ENCODE assay signal across 9 cellular contexts in the genomic region with DNA sequence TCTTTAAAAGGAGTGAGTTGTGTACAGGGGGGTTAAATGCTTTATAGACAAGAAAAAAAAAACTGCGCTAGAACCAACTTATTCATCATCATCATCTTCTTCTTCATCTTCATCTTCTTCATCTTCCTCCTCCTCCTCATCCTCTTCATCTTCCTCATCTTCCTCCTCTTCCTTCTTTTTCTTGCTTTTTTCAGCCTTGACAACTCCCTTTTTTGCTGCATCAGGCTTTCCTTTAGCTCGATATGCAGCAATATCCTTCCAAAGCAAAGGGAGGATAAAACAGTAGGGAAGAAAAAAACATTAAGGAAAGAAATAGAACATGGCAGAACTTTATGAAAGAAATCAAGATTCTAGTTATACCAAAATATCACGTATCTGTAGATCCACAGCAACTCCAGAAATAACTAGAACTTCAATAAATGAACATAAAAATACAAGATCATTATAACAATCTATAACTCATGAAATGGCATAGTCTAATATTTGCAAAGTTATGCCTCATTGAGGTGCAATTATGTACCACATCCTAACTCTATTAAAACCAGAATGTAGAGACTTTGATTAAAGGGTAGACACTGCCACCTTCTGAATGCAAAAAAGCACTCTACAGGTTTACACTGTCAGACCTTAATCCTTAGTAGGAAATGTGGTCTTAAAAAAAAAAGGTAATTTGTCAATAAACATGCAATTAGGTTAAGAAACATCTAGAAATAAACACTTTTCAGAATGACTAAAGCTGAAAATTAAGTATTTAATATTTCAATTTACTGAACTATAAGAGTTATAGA. TPM values are rescaled to one million over a fixed set of nuclear protein-coding genes. Genes with fewer than 3 reads are reported as not detected.
DNase-seq lines count a peak whose midpoint lies in the region; FAIRE-seq and TF ChIP-seq lines count a peak whose summit lies in the region.
"Not testable (repeated sequence)": the region's sequence is repeated elsewhere in the genome, so short reads cannot be mapped to it uniquely, and the experiment has no call there.
"Had no signal": no experiment of that assay in that cellular context is flagged by ENCODE, and none has a peak within 500 bp of the region (broad histone marks: within the 10 kb centered on the region; RNA-seq: fewer than 3 reads in every experiment).

No MANE protein-coding gene starts in this region.

- H3K27me3 Mint-ChIP-seq in activated naive CD8-positive, alpha-beta T cell = not testable (repeated sequence)
- peaks cover 16 to 27% (median 18%) of the 10 kb centered on the region in 3 donors for H3K27me3 Mint-ChIP-seq in immature natural killer cell (ENCODE audit: low read depth in 3 of 3)
- peaks cover 22% of the 10 kb centered on the region for H3K27me3 Mint-ChIP-seq in neural crest cell (ENCODE audit: low read depth)

- peak; percentile 50 for TF ChIP-seq CTCF in D721Med (IDR thresholded peaks at IDR 0.05; ENCODE audit: insufficient read depth, missing control alignments)
- TF ChIP-seq CTCF in dorsolateral prefrontal cortex (IDR thresholded peaks at IDR 0.05 in 54 of 56, conservative IDR thresholded peaks at IDR 0.05 in 2 of 56; ENCODE audit: low read depth in 1 of 56, partially characterized antibody in 56 of 56) = peak in 55 of 56 donors; percentile 34 to 76 (median 59)
- not testable (repeated sequence) for TF ChIP-seq CTCF in neural crest cell (conservative IDR thresholded peaks at IDR 0.05)
- TF ChIP-seq CTCF in tibial nerve (IDR thresholded peaks at IDR 0.05) = peak; percentile 31 to 59 (median 44)

- peak overlapping the region; percentile 98 for H3K27ac Mint-ChIP-seq in activated naive CD8-positive, alpha-beta T cell
- peak overlapping the region; percentile 76 to 98 (median 92) for H3K27ac Mint-ChIP-seq in immature natural killer cell
- not testable (repeated sequence) for H3K27ac Mint-ChIP-seq in neural crest cell (ENCODE audit: unreplicated experiment)

- not testable (repeated sequence) for TF ChIP-seq EP300 in tibial nerve (IDR thresholded peaks at IDR 0.05)

- intact Hi-C loops in dorsolateral prefrontal cortex (cut with DNase I) = loop anchor here (2.0 to 10.0 kb wide), 8 partner anchors 54 to 954 kb away; a partner anchor contains a TSS

- H3K36me3 Mint-ChIP-seq in activated naive CD8-positive, alpha-beta T cell = peaks cover 12% of the 10 kb centered on the region
- H3K36me3 Mint-ChIP-seq in immature natural killer cell (peaks cover 6 to 33% (median 16%) of the 10 kb centered on the region in 3 donors), neural crest cell (ENCODE audit: low read depth) (peaks cover 33% of the 10 kb centered on the region)

- peaks cover 0 to 47% (median 23%) of the 10 kb centered on the region in 4 donors for H3K4me1 ChIP-seq in tibial nerve

- H3K4me1 Mint-ChIP-seq in activated naive CD8-positive, alpha-beta T cell (ENCODE audit: low read depth) = peaks cover 49% of the 10 kb centered on the region
- peaks cover 42 to 67% of the 10 kb centered on the region in 2 donors for H3K4me1 Mint-ChIP-seq in immature natural killer cell
- H3K4me1 Mint-ChIP-seq in neural crest cell = peaks cover 36% of the 10 kb centered on the region

- WGBS in tibial nerve, 2 donors = 81 to 83% methylated on average over 3 of the region's 3 CpGs

- peak; percentile 29 for FAIRE-seq in D721Med (lab: Jason Lieb, UNC)

- H3K4me3 Mint-ChIP-seq in activated naive CD8-positive, alpha-beta T cell = peak overlapping the region; percentile 98
- H3K4me3 Mint-ChIP-seq in immature natural killer cell (peak overlapping the region in 4 of 5 donors; percentile 30 to 73 (median 65)), neural crest cell (peak overlapping the region; percentile 96)

- H3K9me3 Mint-ChIP-seq in activated naive CD8-positive, alpha-beta T cell (ENCODE audit: low read depth); immature natural killer cell; neural crest cell: not testable (repeated sequence)

- not testable (repeated sequence) for H3K27me3 ChIP-seq in dorsolateral prefrontal cortex, tibial nerve

- not testable (repeated sequence) for DNase-seq in D721Med (ENCODE audit: insufficient read length, low spot score); dorsolateral prefrontal cortex; neural crest cell (ENCODE audit: low read depth, low spot score); tibial nerve (ENCODE audit: low spot score in 2 of 2)
- peak; percentile 44 for DNase-seq in Jurkat, Clone E6-1 (ENCODE audit: low read depth, low spot score)
- DNase-seq in RPMI7951 (ENCODE audit: low read depth) (peak; percentile 13), immature natural killer cell (peak; percentile 16 to 51 (median 37))

- not testable (repeated sequence) for H3K9me3 ChIP-seq in tibial nerve

- H3K4me3 ChIP-seq in Jurkat, Clone E6-1 (ENCODE audit: low read length); tibial nerve: not testable (repeated sequence)
- peak overlapping the region in 9 of 59 donors; percentile 0 to 77 (median 2) for H3K4me3 ChIP-seq in dorsolateral prefrontal cortex

- not testable (repeated sequence) for TF ChIP-seq POLR2A in tibial nerve (IDR thresholded peaks at IDR 0.05)

- H3K27ac ChIP-seq in dorsolateral prefrontal cortex (peak overlapping the region in 37 of 59 donors; percentile 1 to 99 (median 93)), tibial nerve (peak overlapping the region in 2 of 4 donors; percentile 98 to 99)

- peaks cover 0 to 11% (median 4%) of the 10 kb centered on the region in 3 donors for H3K36me3 ChIP-seq in tibial nerve

RNA-seq across cellular contexts. Expression of a gene that starts 4.3 kb away (rescaled TPM):
- 1,538 TPM for polyA plus RNA-seq in Jurkat, Clone E6-1 (2012; ENCODE audit: insufficient read depth, insufficient read length)
- 608 and 737 TPM in 2 replicates for total RNA-seq in RPMI7951 (2014; rRNA removed; shearing (Covaris generic))
- total RNA-seq in dorsolateral prefrontal cortex = 100 to 1,000 TPM; 153 to 327 (median 228) TPM
- polyA plus RNA-seq in immature natural killer cell = 100 to 1,000 TPM; 629 to 859 (median 662) TPM
- 735 and 773 TPM in 2 replicates for total RNA-seq in neural crest cell
- 100 to 1,000 TPM; 105 to 255 (median 186) TPM for total RNA-seq in tibial nerve

RNA-seq across cellular contexts. Expression of a gene that starts 39.2 kb away (rescaled TPM):
- 4.1 TPM for polyA plus RNA-seq in Jurkat, Clone E6-1 (2012; ENCODE audit: insufficient read depth, insufficient read length)
- total RNA-seq in RPMI7951 (2014; rRNA removed; shearing (Covaris generic)) = not detected in 2 replicates
- 1 to 10 TPM in 36 of 120 experiments, under 1 TPM in 66, not detected in 18; 0.22 to 2.8 (median 0.73) TPM for total RNA-seq in dorsolateral prefrontal cortex
- not detected for polyA plus RNA-seq in immature natural killer cell
- total RNA-seq in neural crest cell = not detected in 2 replicates
- not detected for total RNA-seq in tibial nerve
- total RNA-seq: activated CD8-positive, alpha-beta memory T cell treated with anti-CD3 and anti-CD28 coated beads for 36 hours had no signal
